Comparison of ENCODE assay signal across 18 cellular contexts in genomic region chr20:42191140-42191860, GRCh38.
DNase-seq lines count a peak whose midpoint lies in the region; ATAC-seq, FAIRE-seq and TF ChIP-seq lines count a peak whose summit lies in the region.
"Had no signal": no experiment of that assay in that cellular context is flagged by ENCODE, and none has a peak within 500 bp of the region (broad histone marks: within the 10 kb centered on the region; RNA-seq: fewer than 3 reads in every experiment).

No MANE protein-coding gene starts in this region.

- no peaks in the 10 kb centered on the region for H3K79me2 ChIP-seq in SK-N-SH (ENCODE audit: insufficient read depth)
- H3K79me2 ChIP-seq in K562 (ENCODE audit: control insufficient read depth, insufficient read depth, low read length) = no peaks in the 10 kb centered on the region
- no peaks in the 10 kb centered on the region for H3K79me2 ChIP-seq in trophoblast cell (ENCODE audit: control insufficient read depth, insufficient read depth, low read length, poor library complexity)

- no peaks in the 10 kb centered on the region for H3K9me1 ChIP-seq in K562 (ENCODE audit: control insufficient read depth, insufficient read depth, low read length)

- POLR2A ChIA-PET in SK-N-SH (lab: Yijun Ruan, JAX) (no interaction called here), K562 (lab: Yijun Ruan, JAX) (no interaction called here)

- no peaks in the 10 kb centered on the region for H3F3A ChIP-seq in SK-N-SH (replicated peaks; ENCODE audit: insufficient read depth)

- no peaks in the 10 kb centered on the region for H3K27me3 ChIP-seq in SK-N-SH (ENCODE audit: insufficient read depth)
- H3K27me3 ChIP-seq in K562 (ENCODE audit: control insufficient read depth in 2 of 2, insufficient read depth in 2 of 2, low read length in 2 of 2) = no peaks in the 10 kb centered on the region
- H3K27me3 ChIP-seq in trophoblast cell (ENCODE audit: insufficient read depth, low read length) = no peaks in the 10 kb centered on the region
- no peaks in the 10 kb centered on the region for H3K27me3 ChIP-seq in pancreas
- H3K27me3 ChIP-seq: gastrocnemius medialis, SJCRH30 had no signal

- no peaks in the 10 kb centered on the region for H3K79me1 ChIP-seq in trophoblast cell (ENCODE audit: low read length)

- no peak overlapping the region for H3K14ac ChIP-seq in trophoblast cell (ENCODE audit: low read length)

- H4K20me1 ChIP-seq in SK-N-SH (ENCODE audit: insufficient read depth) (no peaks in the 10 kb centered on the region), K562 (replicated peaks; ENCODE audit: control insufficient read depth, insufficient read depth, low read length) (no peaks in the 10 kb centered on the region)

- TF ChIP-seq CTCF in SK-N-SH (IDR thresholded peaks at IDR 0.05) = no peak
- TF ChIP-seq CTCF in K562 (IDR thresholded peaks at IDR 0.05 in 2 of 3, conservative IDR thresholded peaks at IDR 0.05 in 1 of 3; ENCODE audit: insufficient read depth in 2 of 3, low read depth in 1 of 3, low read length in 3 of 3) = peak; percentile 14 to 25 (median 22); a peak in 2 of 6 replicates
- TF ChIP-seq CTCF in pancreas (IDR thresholded peaks at IDR 0.05) = no peak

- H3K9me3 ChIP-seq in SK-N-SH = no peaks in the 10 kb centered on the region
- H3K9me3 ChIP-seq in K562 (replicated peaks; ENCODE audit: control insufficient read depth, insufficient read depth, low read depth, low read length) = no peaks in the 10 kb centered on the region
- H3K9me3 ChIP-seq in trophoblast cell (ENCODE audit: insufficient read depth, low read depth, low read length) = peaks cover 1% of the 10 kb centered on the region
- no peaks in the 10 kb centered on the region for H3K9me3 ChIP-seq in pancreas
- H3K9me3 ChIP-seq: gastrocnemius medialis, SJCRH30 had no signal

- no peak overlapping the region for H4K12ac ChIP-seq in trophoblast cell (ENCODE audit: low read depth, low read length)

- H3K4ac ChIP-seq in trophoblast cell (ENCODE audit: low read depth, low read length) = no peak overlapping the region

- in situ Hi-C loops in K562 (cut with MboI) = no loop called here

- no peak overlapping the region for H3K23ac ChIP-seq in trophoblast cell (ENCODE audit: low read length)

- DNase-seq in SK-N-SH = no peak
- peak; percentile 8 for DNase-seq in NAMALWA (ENCODE audit: low spot score)
- DNase-seq in K562 (ENCODE audit: extremely low read depth in 1 of 4, low spot score in 3 of 4) = peak in 1 of 4 experiments; percentile 3
- DNase-seq in trophoblast cell = peak; percentile 22 to 33
- DNase-seq in NCI-H2196 treated with DMSO at 0.1 percent for 48 hours (lab: John Stamatoyannopoulos, UW; ENCODE audit: unreplicated experiment) = no peak
- DNase-seq in pancreas = no peak
- DNase-seq: activated CD4-positive, alpha-beta T cell treated with anti-CD3 and anti-CD28 coated beads for 4 hours; activated naive CD4-positive, alpha-beta T cell treated with anti-CD3 and anti-CD28 coated beads, Interleukin-2, amount 10 ng/mL, durations not matched to agents 7 days and 5 days; CD8-positive, alpha-beta memory T cell; gastrocnemius medialis; HCEC 1CT; T-helper 9 cell had no signal

- no peak overlapping the region for H3K18ac ChIP-seq in trophoblast cell (ENCODE audit: low read length)

- BruUV-seq in K562 (replicated peaks; lab: Mats Ljungman, UMichigan) = no TSS peak

- H3K4me3 ChIP-seq in SK-N-SH (ENCODE audit: low read depth in 2 of 2, low read length in 1 of 2) = no peak overlapping the region
- H3K4me3 ChIP-seq in K562 = no peak overlapping the region
- H3K4me3 ChIP-seq in trophoblast cell (ENCODE audit: low read depth, low read length) = no peak overlapping the region
- H3K4me3 ChIP-seq in pancreas = no peak overlapping the region
- H3K4me3 ChIP-seq: gastrocnemius medialis, SJCRH30 had no signal

- no peak overlapping the region for H2BK120ac ChIP-seq in trophoblast cell (ENCODE audit: insufficient read depth, low read length, poor library complexity)

- no peaks in the 10 kb centered on the region for H3K9me2 ChIP-seq in SK-N-SH

- H3K9ac ChIP-seq in SK-N-SH = no peak overlapping the region
- H3K9ac ChIP-seq in K562 (ENCODE audit: insufficient read depth in 1 of 2, low read depth in 2 of 2, low read length in 2 of 2) = no peak overlapping the region
- H3K9ac ChIP-seq in trophoblast cell (ENCODE audit: low read length) = no peak overlapping the region

- no peaks in the 10 kb centered on the region for H3K36me3 ChIP-seq in SK-N-SH (replicated peaks in 1 of 2; ENCODE audit: control insufficient read depth in 1 of 2, insufficient read depth in 2 of 2, low read length in 1 of 2)
- no peaks in the 10 kb centered on the region for H3K36me3 ChIP-seq in K562 (ENCODE audit: control insufficient read depth, insufficient read depth, low read length)
- H3K36me3 ChIP-seq in trophoblast cell (ENCODE audit: control insufficient read depth in 1 of 2, insufficient read depth in 2 of 2, low read length in 2 of 2) = no peaks in the 10 kb centered on the region
- H3K36me3 ChIP-seq in pancreas = no peaks in the 10 kb centered on the region
- H3K36me3 ChIP-seq: gastrocnemius medialis, SJCRH30 had no signal

- no peak overlapping the region for H4K8ac ChIP-seq in trophoblast cell (ENCODE audit: low read depth, low read length)

- H3K4me2 ChIP-seq in SK-N-SH = no peak overlapping the region
- no peak overlapping the region for H3K4me2 ChIP-seq in K562 (ENCODE audit: insufficient read depth, low read length)
- H3K4me2 ChIP-seq in trophoblast cell (ENCODE audit: low read length) = no peak overlapping the region

- H2AFZ ChIP-seq in SK-N-SH (ENCODE audit: low read depth) (no peak overlapping the region), K562 (ENCODE audit: low read depth, low read length) (no peak overlapping the region), trophoblast cell (ENCODE audit: insufficient read depth, low read length, poor library complexity) (no peak overlapping the region)

- no peak overlapping the region for H2BK12ac ChIP-seq in trophoblast cell (ENCODE audit: low read length)

- TF ChIP-seq EP300 in SK-N-SH (IDR thresholded peaks at IDR 0.05; ENCODE audit: borderline replicate concordance in 1 of 2, low read depth in 1 of 2, low read length in 1 of 2) (no peak), K562 (IDR thresholded peaks at IDR 0.05; ENCODE audit: low read length) (no peak)

- intact Hi-C loops in K562 (cut with micrococcal nuclease) (no loop called here), pancreas (cut with DNase I) (loop anchor here in 1 of 3 donors (10.0 kb wide), 1 partner anchor 994 kb away; the partner anchor contains the start of gene PTPRT)

- H3K4me1 ChIP-seq in SK-N-SH (ENCODE audit: control insufficient read depth in 1 of 2, insufficient read depth in 2 of 2, low read depth in 1 of 2, low read length in 1 of 2) (peaks cover 0 to 8% of the 10 kb centered on the region in 2 experiments; a peak in 1 of 4 replicates), K562 (replicated peaks in 1 of 2; ENCODE audit: control insufficient read depth in 2 of 2, insufficient read depth in 2 of 2, low read length in 2 of 2) (no peaks in the 10 kb centered on the region), trophoblast cell (ENCODE audit: control insufficient read depth in 1 of 2, insufficient read depth in 2 of 2, low read length in 2 of 2) (no peaks in the 10 kb centered on the region), pancreas (no peaks in the 10 kb centered on the region)
- H3K4me1 ChIP-seq: gastrocnemius medialis had no signal

- 7% methylated on average over 4 of the region's 4 CpGs for WGBS in SK-N-SH (ENCODE audit: low lambda C conversion rate)
- 0% methylated on average over 4 of the region's 4 CpGs for WGBS in K562 (ENCODE audit: insufficient coverage, low coverage, missing lambda C conversion rate)
- WGBS in trophoblast cell (ENCODE audit: extremely low coverage, insufficient coverage, insufficient read length) = no CpG with 5 or more reads among the region's 4 CpGs
- WGBS in pancreas, 2 donors = 59 to 62% methylated on average over 4 of the region's 4 CpGs

- TF ChIP-seq RAD21 in SK-N-SH (IDR thresholded peaks at IDR 0.05; ENCODE audit: low read length) (peak; percentile 41), K562 (CRISPR knock-in tag; conservative IDR thresholded peaks at IDR 0.05 in 1 of 2, IDR thresholded peaks at IDR 0.05 in 1 of 2) (peak in 1 of 2 experiments; percentile 29; a peak in 2 of 4 replicates)

- TF ChIP-seq POLR2A in K562 (conservative IDR thresholded peaks at IDR 0.05) = no peak

- H3K27ac ChIP-seq in SK-N-SH (ENCODE audit: low read depth in 2 of 2, low read length in 1 of 2) (no peak overlapping the region), K562 (ENCODE audit: extremely low read depth, low read depth, low read length) (no peak overlapping the region), trophoblast cell (ENCODE audit: low read depth, low read length) (no peak overlapping the region), pancreas (no peak overlapping the region)
- H3K27ac ChIP-seq: gastrocnemius medialis, SJCRH30 had no signal

- FAIRE-seq in K562 (lab: Jason Lieb, UNC) = no peak
- FAIRE-seq in pancreas (lab: Jason Lieb, UNC) = no peak
- FAIRE-seq: astrocyte, G401.6 had no signal

- CTCF ChIA-PET in SK-N-SH (lab: Yijun Ruan, JAX) (interaction anchor here (1.3 to 3.0 kb wide), 3 partner anchors 12 to 452 kb away, joined by 3 to 11 read pairs (median 10); no protein-coding TSS in a partner anchor), K562 (lab: Yijun Ruan, JAX; ENCODE audit: low intra/inter-chr PET ratio) (no interaction called here)

- H4K91ac ChIP-seq in trophoblast cell (ENCODE audit: low read depth, low read length) = no peak overlapping the region

- ATAC-seq in SK-N-SH treated with all-trans-retinoic acid at 6 μM for 48 hours = no peak
- no peak for ATAC-seq in K562
- no peak for ATAC-seq in HG03432 (IDR thresholded peaks at IDR 0.05; ENCODE audit: unreplicated experiment)
- no peak for ATAC-seq in pancreas
- ATAC-seq: gastrocnemius medialis, sciatic nerve had no signal

- no peak overlapping the region for H2AK5ac ChIP-seq in trophoblast cell (ENCODE audit: low read length)

- H2BK5ac ChIP-seq in trophoblast cell (ENCODE audit: low read depth, low read length, poor library complexity) = no peak overlapping the region

TF ChIP-seq in SK-N-SH treated with all-trans-retinoic acid at 6 μM for 48 hours, 23 proteins besides CTCF, POLR2A, EP300 and RAD21 (continues in another document):
- TF ChIP-seq ZNF565 (CRISPR knock-in tag; conservative IDR thresholded peaks at IDR 0.05; ENCODE audit: low read depth) (no peak), ISL1 (CRISPR knock-in tag; IDR thresholded peaks at IDR 0.05) (no peak), TCF4 (CRISPR knock-in tag; IDR thresholded peaks at IDR 0.05; ENCODE audit: borderline replicate concordance) (no peak), OSR1 (CRISPR knock-in tag; IDR thresholded peaks at IDR 0.05) (no peak), ZFP3 (CRISPR knock-in tag; IDR thresholded peaks at IDR 0.05) (no peak), ZNF8 (CRISPR knock-in tag; IDR thresholded peaks at IDR 0.05) (no peak)

TF ChIP-seq in K562, 482 proteins besides CTCF, POLR2A, EP300 and RAD21 (continues in another document):
- TF ChIP-seq RBM39 (optimal IDR thresholded peaks at IDR 0.05; ENCODE audit: low read depth, low read length) = no peak

Comparison
In these comparisons a context has a peak if more than half of its experiments do, and no peak if none do; other contexts are left out.
1. DNase-seq: peak in NAMALWA (single experiment) and trophoblast cell (2 of 2); none in SK-N-SH (single experiment), NCI-H2196 treated with DMSO at 0.1 percent for 48 hours (single experiment) and pancreas (0 of 6).
2. CTCF ChIP-seq: peak in K562 (3 of 3); none in SK-N-SH (single experiment) and pancreas (0 of 4).
3. Of the 27 proteins assayed by ChIP-seq in both K562 and SK-N-SH: peak only in K562: CTCF; only in SK-N-SH: none; in both: none; in neither: 25; mixed calls (peak in some experiments, not most) for 1.